ENCODE assay signal across 8 cellular contexts in genomic region chr10:22320591-22321155, GRCh38. TPM values are rescaled to one million over a fixed set of nuclear protein-coding genes. Genes with fewer than 3 reads are reported as not detected.
DNase-seq lines count a peak whose midpoint lies in the region; ATAC-seq and TF ChIP-seq lines count a peak whose summit lies in the region.

BMI1 (plus strand) TSS chr10:22321099; CDS start chr10:22326450, 5,351 bp downstream.

- no peaks in the 10 kb centered on the region for H3K36me3 ChIP-seq in Caco-2 (ENCODE audit: control insufficient read depth, insufficient read depth, low read length)
- no peaks in the 10 kb centered on the region for H3K36me3 ChIP-seq in brain microvascular endothelial cell (replicated peaks)

- peak within 1 kb of the TSS; percentile 22 for H3K27ac ChIP-seq in brain microvascular endothelial cell

- intact Hi-C loops in Caco-2 (cut with micrococcal nuclease; ENCODE audit: unreplicated experiment) = loop anchor here (5.0 to 10.0 kb wide), 3 partner anchors 244 to 788 kb away; partner anchors contain the start of gene MLLT10

- H3K4me1 ChIP-seq in Caco-2 = peaks cover 36% of the 10 kb centered on the region

- in situ Hi-C loops in brain microvascular endothelial cell (cut with HindIII; ENCODE audit: low pct_ligation_motif_present, low sequenced_read_pairs) = no loop called here

- peak within 1 kb of the TSS; percentile 88 for H3K4me3 Mint-ChIP-seq in Caco-2 (ENCODE audit: unreplicated experiment)

- CTCF ChIA-PET in Caco-2 (lab: Charles Lee) = no interaction called here

- ATAC-seq in GM21576 (IDR thresholded peaks at IDR 0.05; ENCODE audit: unreplicated experiment) (peak; percentile 14), GM18517 (IDR thresholded peaks at IDR 0.05; ENCODE audit: unreplicated experiment) (no peak)

- H3K27me3 ChIP-seq in Caco-2 (replicated peaks; ENCODE audit: control insufficient read depth, insufficient read depth, low read length) = no peaks in the 10 kb centered on the region
- peaks cover 11% of the 10 kb centered on the region for H3K27me3 ChIP-seq in brain microvascular endothelial cell (replicated peaks)

- H3K36me3 Mint-ChIP-seq in Caco-2 (ENCODE audit: insufficient read depth, unreplicated experiment) = peaks cover 32% of the 10 kb centered on the region

- peaks cover 27% of the 10 kb centered on the region for H3K4me1 Mint-ChIP-seq in Caco-2 (ENCODE audit: low read depth, unreplicated experiment)

- TF ChIP-seq CTCF in Caco-2 (IDR thresholded peaks at IDR 0.05; ENCODE audit: insufficient read depth in 1 of 2, low read depth in 1 of 2, low read length in 1 of 2, severe bottlenecking in 1 of 2, unreplicated experiment in 1 of 2) (no peak), brain microvascular endothelial cell (IDR thresholded peaks at IDR 0.05; ENCODE audit: low read depth, low read length, missing control alignments) (no peak)

- POLR2A ChIA-PET in Caco-2 (lab: Charles Lee) = no interaction called here

- H3K9me3 ChIP-seq in Caco-2 = no peaks in the 10 kb centered on the region

- DNase-seq in Caco-2 (peak; percentile 90 to 91), NCI-H1105 (lab: John Stamatoyannopoulos, UW) (peak; percentile 69), T-helper 9 cell (peak; percentile 65), brain microvascular endothelial cell (peak; percentile 50), hippocampal formation (lab: John Stamatoyannopoulos, UW) (peak; percentile 80 to 83), pulmonary artery endothelial cell (ENCODE audit: low read depth, low spot score) (no peak)

- no TSS peak for BruUV-seq in Caco-2 (replicated peaks; lab: Mats Ljungman, UMichigan)

- H3K9me3 Mint-ChIP-seq in Caco-2 (ENCODE audit: unreplicated experiment) = no peaks in the 10 kb centered on the region

- H3K4me3 ChIP-seq in Caco-2 (ENCODE audit: low read depth, low read length) (peak within 1 kb of the TSS; percentile 90), brain microvascular endothelial cell (ENCODE audit: low read depth, low read length) (peak within 1 kb of the TSS; percentile 69)

- H3K27ac Mint-ChIP-seq in Caco-2 (ENCODE audit: unreplicated experiment) = peak within 1 kb of the TSS; percentile 88

- peaks cover 2% of the 10 kb centered on the region for H3K27me3 Mint-ChIP-seq in Caco-2 (ENCODE audit: insufficient read depth, unreplicated experiment)

RNA-seq across cellular contexts. Expression of gene BMI1, which starts in this region (rescaled TPM):
- total RNA-seq in Caco-2 (2022) (118 and 121 TPM in 2 replicates), pulmonary artery endothelial cell (35.1 and 48.2 TPM in 2 replicates)
